8 cellular contexts compared by ENCODE assay signal in the genomic region with DNA sequence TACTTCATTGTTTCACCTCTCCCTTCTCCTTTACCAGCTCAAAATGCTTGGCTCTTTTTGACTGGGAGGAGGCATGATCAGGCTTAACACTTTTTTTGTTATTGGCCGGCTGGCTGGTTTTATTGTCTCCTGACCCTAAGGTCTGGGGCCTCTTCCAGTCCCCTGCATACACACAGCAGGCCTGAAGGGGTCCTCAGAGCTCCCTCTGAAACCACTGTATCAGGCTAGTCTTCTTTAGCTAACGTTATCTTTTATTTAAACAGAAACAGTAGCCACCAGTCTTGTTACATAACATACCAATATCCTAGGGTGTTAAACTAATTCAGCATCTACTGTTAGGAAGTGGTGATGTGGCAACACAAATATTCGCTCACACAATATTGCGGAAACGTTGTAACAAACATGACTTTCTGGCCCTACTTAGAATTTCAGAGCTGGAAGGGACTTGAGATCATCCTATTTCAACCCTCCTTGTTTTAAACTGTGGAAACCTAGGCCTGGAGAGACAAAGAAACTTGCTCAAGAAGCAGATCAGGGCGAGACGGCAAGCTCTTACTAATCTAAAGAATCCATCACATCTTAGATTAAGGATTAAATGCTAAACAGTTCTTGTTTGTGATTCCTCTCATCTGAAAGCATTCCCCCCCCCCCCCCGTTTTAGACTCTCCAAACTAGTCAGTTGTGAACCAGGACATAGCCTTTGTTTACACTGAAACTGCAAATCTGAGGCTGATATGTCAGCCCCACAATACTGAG. TPM values are rescaled to one million over a fixed set of nuclear protein-coding genes. Genes with fewer than 3 reads are reported as not detected.
A peak's percentile ranks its signal among the peaks of the same experiment; 100 is the strongest.
DNase-seq lines count a peak whose midpoint lies in the region; ATAC-seq and TF ChIP-seq lines count a peak whose summit lies in the region.

No MANE protein-coding gene starts in this region.

- POLR2A ChIA-PET in activated CD4-positive, alpha-beta memory T cell treated with anti-CD3 and anti-CD28 coated beads for 36 hours (lab: Charles Lee): interaction anchor here (0.7 to 1.2 kb wide), 5 partner anchors 33 to 235 kb away, joined by 3 to 5 read pairs (median 3); a partner anchor contains a TSS

- TF ChIP-seq CTCF in lower lobe of right lung (IDR thresholded peaks at IDR 0.05): peak; percentile 86

- no peak overlapping the region for H3K4me3 Mint-ChIP-seq in activated CD4-positive, alpha-beta memory T cell treated with anti-CD3 and anti-CD28 coated beads for 36 hours
- peak overlapping the region; percentile 47 to 73 for H3K4me3 Mint-ChIP-seq in effector memory CD8-positive, alpha-beta T cell
- peak overlapping the region in 1 of 2 donors; percentile 15 for H3K4me3 Mint-ChIP-seq in stimulated activated naive B cell treated with anti-CD40 and anti-IgM and Interleukin-4, amounts not matched to agents 10 μg/mL and 1 μg/mL and 100 μg/mL, for 72 hours

- H3K4me1 Mint-ChIP-seq in activated CD4-positive, alpha-beta memory T cell treated with anti-CD3 and anti-CD28 coated beads for 36 hours (ENCODE audit: low read depth): peaks cover 53% of the 10 kb centered on the region
- H3K4me1 Mint-ChIP-seq in effector memory CD8-positive, alpha-beta T cell (ENCODE audit: low read depth in 2 of 2): peaks cover 34 to 44% of the 10 kb centered on the region in 2 donors
- peaks cover 29 to 54% of the 10 kb centered on the region in 2 donors for H3K4me1 Mint-ChIP-seq in stimulated activated naive B cell treated with anti-CD40 and anti-IgM and Interleukin-4, amounts not matched to agents 10 μg/mL and 1 μg/mL and 100 μg/mL, for 72 hours

- H3K4me1 ChIP-seq in lower lobe of right lung: peaks cover 48% of the 10 kb centered on the region

- peak; percentile 73 for DNase-seq in DMS 273 treated with DMSO at 0.1 percent for 48 hours (lab: John Stamatoyannopoulos, UW)
- DNase-seq in NCI-H526 treated with DMSO at 0.1 percent for 48 hours (lab: John Stamatoyannopoulos, UW): peak; percentile 80
- DNase-seq in activated CD4-positive, alpha-beta memory T cell treated with anti-CD3 and anti-CD28 coated beads for 36 hours: peak; percentile 68
- peak; percentile 27 to 40 (median 39) for DNase-seq in effector memory CD8-positive, alpha-beta T cell
- DNase-seq in lower lobe of right lung: no peak
- peak; percentile 35 for DNase-seq in stimulated activated naive B cell treated with anti-CD40 and anti-IgM and Interleukin-4, amounts not matched to agents 10 μg/mL and 1 μg/mL and 100 μg/mL, for 72 hours

- H3K36me3 Mint-ChIP-seq in activated CD4-positive, alpha-beta memory T cell treated with anti-CD3 and anti-CD28 coated beads for 36 hours: no peaks in the 10 kb centered on the region
- H3K36me3 Mint-ChIP-seq in effector memory CD8-positive, alpha-beta T cell (ENCODE audit: insufficient read depth): peaks cover 4% of the 10 kb centered on the region
- H3K36me3 Mint-ChIP-seq in stimulated activated naive B cell treated with anti-CD40 and anti-IgM and Interleukin-4, amounts not matched to agents 10 μg/mL and 1 μg/mL and 100 μg/mL, for 72 hours: no peaks in the 10 kb centered on the region

- H3K27me3 Mint-ChIP-seq in activated CD4-positive, alpha-beta memory T cell treated with anti-CD3 and anti-CD28 coated beads for 36 hours: no peaks in the 10 kb centered on the region
- H3K27me3 Mint-ChIP-seq in effector memory CD8-positive, alpha-beta T cell: no peaks in the 10 kb centered on the region
- H3K27me3 Mint-ChIP-seq in stimulated activated naive B cell treated with anti-CD40 and anti-IgM and Interleukin-4, amounts not matched to agents 10 μg/mL and 1 μg/mL and 100 μg/mL, for 72 hours: no peaks in the 10 kb centered on the region

- peak; percentile 45 for ATAC-seq in HG02973 (IDR thresholded peaks at IDR 0.05; ENCODE audit: unreplicated experiment)
- ATAC-seq in effector memory CD8-positive, alpha-beta T cell (replicated peaks): peak; percentile 63
- peak; percentile 69 to 76 for ATAC-seq in lower lobe of right lung
- ATAC-seq in stimulated activated naive B cell treated with anti-CD40 and anti-IgM and Interleukin-4, amounts not matched to agents 10 μg/mL and 1 μg/mL and 100 μg/mL, for 72 hours (replicated peaks): peak; percentile 58 to 59
- ATAC-seq in HG03095 (IDR thresholded peaks at IDR 0.05; ENCODE audit: unreplicated experiment): no peak

- H3K27ac Mint-ChIP-seq in activated CD4-positive, alpha-beta memory T cell treated with anti-CD3 and anti-CD28 coated beads for 36 hours: peak overlapping the region; percentile 64
- H3K27ac Mint-ChIP-seq in effector memory CD8-positive, alpha-beta T cell: peak overlapping the region; percentile 49 to 87
- no peak overlapping the region for H3K27ac Mint-ChIP-seq in stimulated activated naive B cell treated with anti-CD40 and anti-IgM and Interleukin-4, amounts not matched to agents 10 μg/mL and 1 μg/mL and 100 μg/mL, for 72 hours

- H3K9me3 ChIP-seq in lower lobe of right lung: no peaks in the 10 kb centered on the region

- intact Hi-C loops in activated CD4-positive, alpha-beta memory T cell treated with anti-CD3 and anti-CD28 coated beads for 36 hours (cut with micrococcal nuclease): loop anchor here (1.0 to 2.0 kb wide), 3 partner anchors 19 to 111 kb away; no protein-coding TSS in a partner anchor
- intact Hi-C loops in lower lobe of right lung (cut with DNase I): no loop called here

- H3K36me3 ChIP-seq in lower lobe of right lung: no peaks in the 10 kb centered on the region

- CTCF ChIA-PET in activated CD4-positive, alpha-beta memory T cell treated with anti-CD3 and anti-CD28 coated beads for 36 hours (lab: Charles Lee): interaction anchor here (0.6 to 8.4 kb wide), 36 partner anchors 9 to 242 kb away, joined by 3 to 141 read pairs (median 5); no protein-coding TSS in a partner anchor

- H3K27me3 ChIP-seq in lower lobe of right lung (ENCODE audit: low read depth): no peaks in the 10 kb centered on the region

- peak overlapping the region; percentile 99 for H3K4me3 ChIP-seq in lower lobe of right lung

- peak overlapping the region; percentile 97 for H3K27ac ChIP-seq in lower lobe of right lung

- H3K9me3 Mint-ChIP-seq in activated CD4-positive, alpha-beta memory T cell treated with anti-CD3 and anti-CD28 coated beads for 36 hours: no peaks in the 10 kb centered on the region
- H3K9me3 Mint-ChIP-seq in effector memory CD8-positive, alpha-beta T cell: no peaks in the 10 kb centered on the region
- H3K9me3 Mint-ChIP-seq in stimulated activated naive B cell treated with anti-CD40 and anti-IgM and Interleukin-4, amounts not matched to agents 10 μg/mL and 1 μg/mL and 100 μg/mL, for 72 hours: no peaks in the 10 kb centered on the region

RNA-seq across cellular contexts. Expression of a gene that starts 1.7 kb away (rescaled TPM):
- total RNA-seq in activated CD4-positive, alpha-beta memory T cell treated with anti-CD3 and anti-CD28 coated beads for 36 hours: 1 to 10 TPM; 7.6 to 9.4 TPM
- 22.9 TPM for total RNA-seq in lower lobe of right lung
